17 cellular contexts compared by ENCODE assay signal in genomic region chr4:52780206-52780605, GRCh38. TPM values are rescaled to one million over a fixed set of nuclear protein-coding genes. Genes with fewer than 3 reads are reported as not detected.
A peak's percentile ranks its signal among the peaks of the same experiment; 100 is the strongest.
DNase-seq lines count a peak whose midpoint lies in the region; TF ChIP-seq lines count a peak whose summit lies in the region.
"Had no signal": no experiment of that assay in that cellular context is flagged by ENCODE, and none has a peak within 500 bp of the region (broad histone marks: within the 10 kb centered on the region; RNA-seq: fewer than 3 reads in every experiment).

No MANE protein-coding gene starts in this region.

- no peak for TF ChIP-seq CTCF in adrenal gland (IDR thresholded peaks at IDR 0.05)
- TF ChIP-seq CTCF in Peyer's patch (IDR thresholded peaks at IDR 0.05) = no peak

- DNase-seq in EL (peak; percentile 7), adrenal gland (peak; percentile 19 to 61 (median 31)), fibroblast of the conjunctiva (ENCODE audit: low read depth) (peak; percentile 32), posterior cingulate gyrus (peak in 7 of 10 donors; percentile 15 to 90 (median 37)), globus pallidus (ENCODE audit: low spot score) (no peak), Peyer's patch (no peak), NCI-H1417 treated with DMSO at 0.1 percent for 48 hours (lab: John Stamatoyannopoulos, UW) (no peak)
- no peak for DNase-seq in activated CD8-positive, alpha-beta memory T cell treated with anti-CD3 and anti-CD28 coated beads, Interleukin-2, amount 50 U/mL, for 48 hours
- DNase-seq: activated T-cell treated with anti-CD3 and anti-CD28 coated beads, Interleukin-2, amount 50 U/mL, for 72 hours; colonic mucosa; DMS79 treated with DMSO at 0.1 percent for 48 hours; NCI-H1092; sigmoid colon; upper lobe of left lung had no signal

- 39 to 54% (median 46%) methylated on average over 2 of the region's 2 CpGs for WGBS in adrenal gland, 4 donors

- intact Hi-C loops in adrenal gland (cut with DNase I) (no loop called here), posterior cingulate gyrus (cut with DNase I) (no loop called here)

- no peak overlapping the region for H3K4me3 ChIP-seq in adrenal gland
- H3K4me3 ChIP-seq in Peyer's patch = no peak overlapping the region
- H3K4me3 ChIP-seq: colonic mucosa, sigmoid colon, SK-N-MC, upper lobe of left lung had no signal

- H3K27ac ChIP-seq in adrenal gland (no peak overlapping the region), Peyer's patch (no peak overlapping the region)
- H3K27ac ChIP-seq: colonic mucosa, SK-N-MC, upper lobe of left lung had no signal

- TF ChIP-seq POLR2A in adrenal gland (IDR thresholded peaks at IDR 0.05) (no peak), Peyer's patch (IDR thresholded peaks at IDR 0.05) (no peak)

- H3K36me3 ChIP-seq in adrenal gland (replicated peaks in 1 of 2) (no peaks in the 10 kb centered on the region), Peyer's patch (no peaks in the 10 kb centered on the region)
- H3K36me3 ChIP-seq: colonic mucosa, sigmoid colon, upper lobe of left lung had no signal

- H3K9me3 ChIP-seq in adrenal gland (replicated peaks in 1 of 3) = no peaks in the 10 kb centered on the region
- no peaks in the 10 kb centered on the region for H3K9me3 ChIP-seq in Peyer's patch
- H3K9me3 ChIP-seq: colonic mucosa, sigmoid colon had no signal

- H3K4me1 ChIP-seq in adrenal gland (replicated peaks in 1 of 2) (no peaks in the 10 kb centered on the region), Peyer's patch (no peaks in the 10 kb centered on the region)
- H3K4me1 ChIP-seq: colonic mucosa, upper lobe of left lung had no signal

- H3K27me3 ChIP-seq in adrenal gland = no peaks in the 10 kb centered on the region
- no peaks in the 10 kb centered on the region for H3K27me3 ChIP-seq in Peyer's patch
- H3K27me3 ChIP-seq: colonic mucosa, sigmoid colon, upper lobe of left lung had no signal

RNA-seq across cellular contexts. Expression of gene ERVMER34-1, which starts 29.0 kb away (rescaled TPM):
- 1 to 10 TPM in 5 of 8 donors, under 1 TPM in 3; 0.32 to 1.7 (median 1.1) TPM for total RNA-seq in adrenal gland
- 1 to 10 TPM in 1 of 3 donors, under 1 TPM in 2; 0.32 to 2.1 (median 0.44) TPM for polyA plus RNA-seq in adrenal gland
- total RNA-seq in Peyer's patch = under 1 TPM in 1 of 4 donors, not detected in 3; 0.40 TPM
- total RNA-seq: sigmoid colon had no signal
- polyA plus RNA-seq: CD14-positive monocyte, neural cell had no signal

Comparison
In these comparisons a context has a peak if more than half of its experiments do, and no peak if none do; other contexts are left out.
1. DNase-seq: peak in EL (single experiment), adrenal gland (7 of 7), fibroblast of the conjunctiva (single experiment) and posterior cingulate gyrus (7 of 10); none in globus pallidus (single experiment), activated CD8-positive, alpha-beta memory T cell treated with anti-CD3 and anti-CD28 coated beads, Interleukin-2, amount 50 U/mL, for 48 hours (single experiment), Peyer's patch (0 of 3) and NCI-H1417 treated with DMSO at 0.1 percent for 48 hours (single experiment).